Comparison of ENCODE assay signal across 18 cellular contexts in the genomic region with DNA sequence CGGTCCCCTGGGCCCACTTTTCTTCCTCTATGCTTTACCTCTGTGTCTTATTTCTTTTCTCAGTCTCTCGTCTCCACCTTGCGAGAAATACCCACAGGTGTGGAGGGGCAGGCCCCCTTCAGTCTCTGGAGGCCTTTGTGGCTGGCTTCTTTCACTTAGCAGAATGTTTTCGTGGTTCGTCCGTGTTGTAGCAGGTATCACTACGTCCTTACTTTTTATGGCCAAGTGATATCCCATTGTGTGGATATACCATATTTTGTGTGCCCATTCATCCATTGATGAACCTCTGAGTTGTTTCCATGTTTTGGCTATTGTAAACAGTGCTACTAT.
"Had no signal": no experiment of that assay in that cellular context is flagged by ENCODE, and none has a peak within 500 bp of the region (broad histone marks: within the 10 kb centered on the region; RNA-seq: fewer than 3 reads in every experiment).

No MANE protein-coding gene starts in this region.

- H3K4me1 ChIP-seq: foreskin keratinocyte had no signal

- H3K27ac ChIP-seq: body of pancreas, dorsolateral prefrontal cortex, epithelial cell of prostate, foreskin keratinocyte, testis, upper lobe of right lung had no signal

- DNase-seq: activated CD4-positive, alpha-beta memory T cell treated with anti-CD3 and anti-CD28 coated beads, Interleukin-2, amount 10 ng/mL, durations not matched to agents 7 days and 5 days; activated CD4-positive, alpha-beta T cell treated with anti-CD3 and anti-CD28 coated beads for 48 hours; activated CD4-positive, CD25-positive, alpha-beta regulatory T cell; activated naive CD4-positive, alpha-beta T cell treated with anti-CD3 and anti-CD28 coated beads for 36 hours; activated T-cell treated with anti-CD3 and anti-CD28 coated beads, Interleukin-2, amount 50 U/mL, for 4 hours; body of pancreas; dorsolateral prefrontal cortex; endodermal cell; foreskin keratinocyte; nephron progenitor cell; occipital lobe; posterior cingulate gyrus; testis; upper lobe of right lung had no signal

- H3K27me3 ChIP-seq: body of pancreas, dorsolateral prefrontal cortex, foreskin keratinocyte, testis, upper lobe of right lung had no signal

- H3K4me3 ChIP-seq: body of pancreas, dorsolateral prefrontal cortex, lung, testis, upper lobe of right lung had no signal

- H3K36me3 ChIP-seq: upper lobe of right lung had no signal

- H3K4me3 Mint-ChIP-seq: activated CD4-positive, alpha-beta memory T cell treated with anti-CD3 and anti-CD28 coated beads, Interleukin-2, amount 10 ng/mL, durations not matched to agents 7 days and 5 days; activated naive CD4-positive, alpha-beta T cell treated with anti-CD3 and anti-CD28 coated beads for 36 hours; activated T-cell treated with anti-CD3 and anti-CD28 coated beads, Interleukin-2, amount 50 U/mL, for 4 hours; endodermal cell; mesothelial cell of epicardium; nephron progenitor cell had no signal

- H3K36me3 Mint-ChIP-seq: mesothelial cell of epicardium had no signal

- H3K27ac Mint-ChIP-seq: activated CD4-positive, alpha-beta memory T cell treated with anti-CD3 and anti-CD28 coated beads, Interleukin-2, amount 10 ng/mL, durations not matched to agents 7 days and 5 days; activated naive CD4-positive, alpha-beta T cell treated with anti-CD3 and anti-CD28 coated beads for 36 hours; endodermal cell; mesothelial cell of epicardium; nephron progenitor cell had no signal

- ATAC-seq: activated T-cell treated with anti-CD3 and anti-CD28 coated beads, Interleukin-2, amount 50 U/mL, for 4 hours; body of pancreas; foreskin keratinocyte; left lobe of liver; upper lobe of right lung had no signal

- H3K4me1 Mint-ChIP-seq: mesothelial cell of epicardium had no signal

- H3K9me3 ChIP-seq: body of pancreas, testis, upper lobe of right lung had no signal

- H3K9me3 Mint-ChIP-seq: activated CD4-positive, alpha-beta memory T cell treated with anti-CD3 and anti-CD28 coated beads, Interleukin-2, amount 10 ng/mL, durations not matched to agents 7 days and 5 days; activated T-cell treated with anti-CD3 and anti-CD28 coated beads, Interleukin-2, amount 50 U/mL, for 4 hours; endodermal cell; mesothelial cell of epicardium; nephron progenitor cell had no signal
